In the genomic region with DNA sequence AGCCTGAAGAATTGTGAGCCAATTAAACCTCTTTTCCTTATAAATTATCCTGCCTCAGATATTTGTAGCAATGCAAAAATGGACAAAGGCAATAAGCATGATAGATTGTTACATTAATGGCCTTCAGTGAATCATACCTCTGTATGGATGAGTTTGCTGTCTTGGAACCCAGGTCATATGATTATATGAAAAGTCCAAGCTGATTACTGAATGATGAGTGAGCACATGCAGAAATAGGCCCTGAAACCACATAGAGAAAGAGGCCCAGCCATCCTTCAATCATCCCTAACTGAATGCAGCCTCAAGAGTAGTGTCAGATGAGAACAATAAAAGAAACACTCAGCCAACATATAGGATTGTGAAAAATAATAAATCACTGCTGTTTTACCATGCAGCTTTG, we compare ENCODE assay signal across 26 cellular contexts. TPM values are rescaled to one million over a fixed set of nuclear protein-coding genes. Genes with fewer than 3 reads are reported as not detected.
"Had no signal": no experiment of that assay in that cellular context is flagged by ENCODE, and none has a peak within 500 bp of the region (broad histone marks: within the 10 kb centered on the region; RNA-seq: fewer than 3 reads in every experiment).

No MANE protein-coding gene starts in this region.

- H3K4me3 ChIP-seq: cardiac muscle cell, gastrocnemius medialis, upper lobe of left lung had no signal

- H3K9me3 ChIP-seq: gastrocnemius medialis, upper lobe of left lung had no signal

- H3K27me3 ChIP-seq: cardiac muscle cell, gastrocnemius medialis, upper lobe of left lung had no signal

- H3K27ac ChIP-seq: cardiac muscle cell, gastrocnemius medialis, upper lobe of left lung had no signal

- H3K4me1 ChIP-seq: gastrocnemius medialis, upper lobe of left lung had no signal

- H3K36me3 ChIP-seq: cardiac muscle cell, gastrocnemius medialis, upper lobe of left lung had no signal

- ATAC-seq: activated T-cell treated with anti-CD3 and anti-CD28 coated beads, Interleukin-2, amount 50 U/mL, for 4 hours; gastrocnemius medialis; left colon; T-cell had no signal

- DNase-seq: activated CD4-positive, alpha-beta T cell treated with anti-CD3 and anti-CD28 coated beads, Interleukin-2, amount 50 U/mL, for 4 hours; activated CD8-positive, alpha-beta memory T cell treated with anti-CD3 and anti-CD28 coated beads for 24 hours; activated CD8-positive, alpha-beta memory T cell treated with anti-CD3 and anti-CD28 coated beads, Interleukin-2, amount 50 U/mL, for 4 hours; activated effector memory CD4-positive, alpha-beta T cell treated with Interleukin-2 at 50 U/mL for 16 hours; activated naive CD4-positive, alpha-beta T cell treated with anti-CD3 and anti-CD28 coated beads for 36 hours; activated naive CD8-positive, alpha-beta T cell treated with anti-CD3 and anti-CD28 coated beads, Interleukin-2, amount 10 ng/mL, durations not matched to agents 7 days and 5 days; activated T-cell treated with anti-CD3 and anti-CD28 coated beads, Interleukin-2, amount 50 U/mL, for 4 hours; amygdala; erythroblast; gastrocnemius medialis; islet precursor cell; left colon; mesenchymal stem cell; nucleus accumbens; posterior cingulate gyrus; stimulated activated CD4-positive, alpha-beta T cell treated with anti-CD3 and anti-CD28 coated beads, Interleukin-4, amount 100 ng/mL, for 24 hours; stimulated activated naive CD4-positive, alpha-beta T cell treated with Interleukin-2 at 50 U/mL for 16 hours; T-cell; upper lobe of left lung had no signal

RNA-seq across cellular contexts. Expression of a gene that starts 36.5 kb away (rescaled TPM):
- total RNA-seq: activated naive CD4-positive, alpha-beta T cell treated with anti-CD3 and anti-CD28 coated beads for 36 hours; activated naive CD8-positive, alpha-beta T cell treated with anti-CD3 and anti-CD28 coated beads, Interleukin-2, amount 10 ng/mL, durations not matched to agents 7 days and 5 days; activated T-cell treated with anti-CD3 and anti-CD28 coated beads, Interleukin-2, amount 50 U/mL, for 4 hours; cardiac muscle cell; chondrocyte; gastrocnemius medialis; left colon; lower leg skin; mononuclear cell; myocyte; subcutaneous adipose tissue; T-cell; upper lobe of left lung had no signal
- polyA plus RNA-seq: neural cell had no signal
